21 cellular contexts compared by ENCODE assay signal in the genomic region with DNA sequence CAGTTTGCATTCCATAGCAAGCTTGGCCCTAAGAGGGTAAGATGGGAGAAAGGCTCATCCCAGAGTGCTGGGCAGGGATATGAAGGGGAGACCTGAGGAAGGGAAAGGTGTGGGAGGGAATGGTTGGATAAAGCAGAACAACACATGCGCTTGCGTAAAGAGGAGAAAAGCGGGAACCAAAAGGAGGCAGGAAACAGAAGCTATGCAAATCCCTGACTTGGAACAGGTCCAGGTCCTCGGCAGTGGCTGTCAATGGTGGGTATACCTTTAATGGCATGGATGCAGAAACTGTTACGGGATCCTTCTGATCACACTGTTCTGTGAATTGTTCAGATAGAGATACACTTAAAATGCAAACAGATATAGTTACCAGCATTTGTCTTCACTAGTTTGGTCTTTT.
DNase-seq lines count a peak whose midpoint lies in the region; ATAC-seq and TF ChIP-seq lines count a peak whose summit lies in the region.
"Had no signal": no experiment of that assay in that cellular context is flagged by ENCODE, and none has a peak within 500 bp of the region (broad histone marks: within the 10 kb centered on the region; RNA-seq: fewer than 3 reads in every experiment).

No MANE protein-coding gene starts in this region.

- DNase-seq in NCI-H2029 (lab: John Stamatoyannopoulos, UW) = peak; percentile 46
- no peak for DNase-seq in NCI-H2029 treated with DMSO at 0.1 percent for 48 hours (lab: John Stamatoyannopoulos, UW)
- peak; percentile 72 for DNase-seq in NCI-H128 (lab: John Stamatoyannopoulos, UW; ENCODE audit: unreplicated experiment)
- DNase-seq in NCI-H748 treated with DMSO at 0.1 percent for 48 hours (lab: John Stamatoyannopoulos, UW) = peak; percentile 57
- peak; percentile 50 for DNase-seq in medulla oblongata (ENCODE audit: extremely low spot score)
- no peak for DNase-seq in 8988T
- no peak for DNase-seq in ACHN
- DNase-seq: activated CD4-positive, alpha-beta T cell treated with anti-CD3 and anti-CD28 coated beads, Interleukin-2, amount 50 U/mL, for 4 hours; activated CD8-positive, alpha-beta memory T cell treated with anti-CD3 and anti-CD28 coated beads, Interleukin-2, amount 50 U/mL, for 48 hours; esophagus squamous epithelium; H9; islet precursor cell; MM.1S; ovary had no signal

- ATAC-seq in GM18505 (IDR thresholded peaks at IDR 0.05; ENCODE audit: unreplicated experiment) = no peak
- ATAC-seq: A549; gastroesophageal sphincter; K562; natural killer cell treated with Interleukin-12 subunit alpha and Interleukin-12 subunit beta and Interleukin-15 and Interleukin-18, amount 100 ng/mL, for 72 hours; sciatic nerve; WTC11 had no signal

- no peak for TF ChIP-seq POLR2A in GM18505 (IDR thresholded peaks at IDR 0.05; ENCODE audit: borderline replicate concordance, extremely low read depth, insufficient read depth, insufficient read length)

- in situ Hi-C loops in ACHN (cut with HindIII; ENCODE audit: low pct_ligation_motif_present, low pct_unique_long_range_greater_than_20kb, low sequenced_read_pairs) = no loop called here

Comparison
In these comparisons a context has a peak if more than half of its experiments do, and no peak if none do; other contexts are left out.
1. DNase-seq: peak in NCI-H2029 (single experiment), NCI-H128 (single experiment), NCI-H748 treated with DMSO at 0.1 percent for 48 hours (single experiment) and medulla oblongata (single experiment); none in NCI-H2029 treated with DMSO at 0.1 percent for 48 hours (single experiment), 8988T (single experiment) and ACHN (single experiment).